20 cellular contexts compared by ENCODE assay signal in genomic region chr9:134295746-134296250, GRCh38. TPM values are rescaled to one million over a fixed set of nuclear protein-coding genes. Genes with fewer than 3 reads are reported as not detected.
DNase-seq lines count a peak whose midpoint lies in the region; ATAC-seq, FAIRE-seq and TF ChIP-seq lines count a peak whose summit lies in the region.
"Had no signal": no experiment of that assay in that cellular context is flagged by ENCODE, and none has a peak within 500 bp of the region (broad histone marks: within the 10 kb centered on the region; RNA-seq: fewer than 3 reads in every experiment).

No MANE protein-coding gene starts in this region.

- TF ChIP-seq POLR2A in HepG2 (IDR thresholded peaks at IDR 0.05; ENCODE audit: insufficient read depth in 1 of 2, low read depth in 2 of 2, low read length in 2 of 2): no peak
- no peak for TF ChIP-seq POLR2A in spleen (IDR thresholded peaks at IDR 0.05)

- TF ChIP-seq CTCF in CD14-positive monocyte (IDR thresholded peaks at IDR 0.05) (no peak), HepG2 (CRISPR knock-in tag; IDR thresholded peaks at IDR 0.05) (no peak), spleen (IDR thresholded peaks at IDR 0.05 in 8 of 11, conservative IDR thresholded peaks at IDR 0.05 in 3 of 11) (no peak)

- no peaks in the 10 kb centered on the region for H3K79me2 ChIP-seq in HepG2 (ENCODE audit: insufficient read depth, low read length)

- H3K36me3 ChIP-seq in HepG2 (replicated peaks in 1 of 2; ENCODE audit: control insufficient read depth in 1 of 2, insufficient read depth in 2 of 2, low read length in 2 of 2) (no peaks in the 10 kb centered on the region), spleen (no peaks in the 10 kb centered on the region)
- H3K36me3 ChIP-seq: Peyer's patch had no signal

- DNase-seq in CD14-positive monocyte (ENCODE audit: low spot score) (peak; percentile 31), HepG2 (ENCODE audit: low spot score) (no peak), spleen (peak; percentile 55), EL (no peak), occipital lobe (lab: John Stamatoyannopoulos, UW) (no peak)
- no peak for DNase-seq in central memory CD8-positive, alpha-beta T cell (ENCODE audit: low spot score in 2 of 2)
- DNase-seq: ACHN; Caco-2; CD4-positive, alpha-beta T cell; GOT3; MV-4-11; NCI-H1694 treated with DMSO at 0.1 percent for 48 hours; NCI-H510A; NCI-H748 treated with DMSO at 0.1 percent for 48 hours; NK-92 treated with Interleukin-12 subunit alpha and Interleukin-12 subunit beta, amount 100 ng/mL, for 24 hours; Peyer's patch had no signal

- TF ChIP-seq EP300 in HepG2 (IDR thresholded peaks at IDR 0.05; ENCODE audit: low read depth in 2 of 2, low read length in 2 of 2): no peak
- no peak for TF ChIP-seq EP300 in HepG2 (CRISPR knock-in tag; IDR thresholded peaks at IDR 0.05; ENCODE audit: borderline replicate concordance)

- peaks cover 0 to 3% (median 0%) of the 10 kb centered on the region in 7 donors for H3K9me3 Mint-ChIP-seq in CD14-positive monocyte
- H3K9me3 Mint-ChIP-seq in central memory CD8-positive, alpha-beta T cell: no peaks in the 10 kb centered on the region
- H3K9me3 Mint-ChIP-seq: CD4-positive, alpha-beta T cell had no signal

- peaks cover 18 to 32% (median 20%) of the 10 kb centered on the region in 3 donors for H3K27me3 Mint-ChIP-seq in CD14-positive monocyte (ENCODE audit: low read depth in 3 of 3)
- H3K27me3 Mint-ChIP-seq in central memory CD8-positive, alpha-beta T cell: peaks cover 25% of the 10 kb centered on the region
- H3K27me3 Mint-ChIP-seq: CD4-positive, alpha-beta T cell had no signal

- no peak overlapping the region for H3K4me2 ChIP-seq in HepG2 (ENCODE audit: low read depth, low read length)
- H3K4me2 ChIP-seq: KMS-11, SK-N-SH had no signal

- no peak for TF ChIP-seq RAD21 in HepG2 (CRISPR knock-in tag; IDR thresholded peaks at IDR 0.05)

- intact Hi-C loops in CD14-positive monocyte (cut with micrococcal nuclease): no loop called here
- intact Hi-C loops in HepG2 (cut with micrococcal nuclease; ENCODE audit: unreplicated experiment): no loop called here
- intact Hi-C loops in spleen (cut with DNase I; ENCODE audit: low total_unique reads): no loop called here

- H3K4me3 Mint-ChIP-seq in CD14-positive monocyte: no peak overlapping the region
- no peak overlapping the region for H3K4me3 Mint-ChIP-seq in central memory CD8-positive, alpha-beta T cell
- H3K4me3 Mint-ChIP-seq: CD4-positive, alpha-beta T cell had no signal

- POLR2A ChIA-PET in HepG2 (lab: Yijun Ruan, JAX): no interaction called here

- in situ Hi-C loops in HepG2 (cut with HindIII; ENCODE audit: extremely low pct_ligation_motif_present, low pct_unique_long_range_greater_than_20kb): no loop called here

- ATAC-seq in central memory CD8-positive, alpha-beta T cell (replicated peaks; ENCODE audit: extremely low read depth, poor library complexity, severe bottlenecking): no peak
- ATAC-seq in HepG2: no peak
- ATAC-seq in HG02884 (IDR thresholded peaks at IDR 0.05; ENCODE audit: unreplicated experiment): no peak
- ATAC-seq: GM12878 had no signal

- no peak for FAIRE-seq in HepG2 (lab: Jason Lieb, UNC)
- FAIRE-seq: GM12878 had no signal

- no peak overlapping the region for H3K27ac Mint-ChIP-seq in CD14-positive monocyte
- H3K27ac Mint-ChIP-seq in central memory CD8-positive, alpha-beta T cell (ENCODE audit: low read depth): peak overlapping the region; percentile 61
- H3K27ac Mint-ChIP-seq: CD4-positive, alpha-beta T cell had no signal

- H2AFZ ChIP-seq in HepG2 (ENCODE audit: low read length): no peak overlapping the region

- H3K4me3 ChIP-seq in HepG2 (replicated peaks in 1 of 3; ENCODE audit: insufficient read depth in 1 of 3, low read depth in 2 of 3, low read length in 3 of 3): no peak overlapping the region
- no peak overlapping the region for H3K4me3 ChIP-seq in spleen
- H3K4me3 ChIP-seq: GM12878, Peyer's patch had no signal

- H3K9me3 ChIP-seq in HepG2 (ENCODE audit: low read length) (no peaks in the 10 kb centered on the region), spleen (no peaks in the 10 kb centered on the region)
- H3K9me3 ChIP-seq: Caco-2, Peyer's patch, SK-N-SH had no signal

- CTCF ChIA-PET in HepG2 (lab: Yijun Ruan, JAX; ENCODE audit: low intra/inter-chr PET ratio, low total read pairs): no interaction called here

- H4K20me1 ChIP-seq in HepG2 (ENCODE audit: insufficient read depth, low read length): no peaks in the 10 kb centered on the region

- WGBS in HepG2 (ENCODE audit: low lambda C conversion rate): 57% methylated on average over 10 of the region's 12 CpGs
- 86 to 95% (median 90%) methylated on average over 12 of the region's 12 CpGs for WGBS in spleen, 5 donors

- H3K27me3 ChIP-seq in HepG2 (ENCODE audit: control insufficient read depth in 1 of 2, insufficient read depth in 2 of 2, low read length in 2 of 2): peaks cover 11 to 67% of the 10 kb centered on the region in 2 experiments
- peaks cover 0 to 29% (median 0%) of the 10 kb centered on the region in 7 donors for H3K27me3 ChIP-seq in spleen (replicated peaks in 1 of 7)
- H3K27me3 ChIP-seq: Peyer's patch had no signal

- H3K36me3 Mint-ChIP-seq in CD14-positive monocyte: no peaks in the 10 kb centered on the region
- peaks cover 4% of the 10 kb centered on the region for H3K36me3 Mint-ChIP-seq in central memory CD8-positive, alpha-beta T cell (ENCODE audit: insufficient read depth)

- H3K4me1 ChIP-seq in HepG2 (ENCODE audit: insufficient read depth, low read length): peaks cover 53% of the 10 kb centered on the region
- peaks cover 6 to 20% (median 13%) of the 10 kb centered on the region in 6 donors for H3K4me1 ChIP-seq in spleen

- BruUV-seq in HepG2 (replicated peaks; lab: Mats Ljungman, UMichigan): no TSS peak

- H3K9ac ChIP-seq in HepG2 (ENCODE audit: insufficient read depth, low read depth, low read length): no peak overlapping the region
- H3K9ac ChIP-seq: KMS-11, SK-N-SH had no signal

- H3K4me1 Mint-ChIP-seq in CD14-positive monocyte: peaks cover 18% of the 10 kb centered on the region
- peaks cover 18% of the 10 kb centered on the region for H3K4me1 Mint-ChIP-seq in central memory CD8-positive, alpha-beta T cell

- H3K27ac ChIP-seq in HepG2 (ENCODE audit: extremely low read length, insufficient read depth, low read length) (no peak overlapping the region), spleen (no peak overlapping the region)
- H3K27ac ChIP-seq: KMS-11, Peyer's patch had no signal

TF ChIP-seq in HepG2, 621 proteins besides CTCF, POLR2A, EP300 and RAD21:
- TF ChIP-seq ZNF619 (CRISPR knock-in tag; IDR thresholded peaks at IDR 0.05): no peak
- TF ChIP-seq GABPA (IDR thresholded peaks at IDR 0.05; ENCODE audit: low read depth, low read length): 0 out of 2 replicates have a peak, but pooled peaks have one; percentile 6
- no peak for TF ChIP-seq GABPA (CRISPR knock-in tag; IDR thresholded peaks at IDR 0.05; ENCODE audit: low read depth)

RNA-seq across cellular contexts. Expression of gene RXRA, which starts 30.5 kb away (rescaled TPM):
- polyA plus RNA-seq in CD14-positive monocyte (10 to 100 TPM; 15.8 to 23.2 TPM), HepG2 (2011; rRNA removed) (18.9 and 23.8 TPM in 2 replicates), spleen (10 to 100 TPM; 10.9 to 40.4 (median 11.9) TPM)
- total RNA-seq in HepG2 (2016; rRNA removed; fragmentation: Illumina TruSeq; extraction: Trizol) (19.2 and 29.2 TPM in 2 replicates), spleen (100 to 1,000 TPM in 2 of 7 donors, 10 to 100 TPM in 5; 67.7 to 116 (median 95.6) TPM), occipital lobe (6.6 TPM)
- total RNA-seq in HepG2 (2016; cell fraction: cytosol; rRNA removed; fragmentation: Illumina TruSeq; extraction: Trizol; ENCODE audit: low read depth): 24.1 and 24.5 TPM in 2 replicates
- total RNA-seq in HepG2 (2016; cell fraction: insoluble cytoplasmic fraction; rRNA removed; fragmentation: Illumina TruSeq; extraction: Trizol): 16.2 and 29.2 TPM in 2 replicates
- total RNA-seq in HepG2 (2016; cell fraction: membrane; rRNA removed; fragmentation: Illumina TruSeq; extraction: Trizol): 50.6 and 51.0 TPM in 2 replicates
- total RNA-seq in HepG2 (2016; cell fraction: nucleus; rRNA removed; fragmentation: Illumina TruSeq; extraction: Trizol): 14.5 and 14.9 TPM in 2 replicates
- polyA plus RNA-seq in HepG2 (2011; cell fraction: cytosol; rRNA removed): 20.3 and 28.6 TPM in 2 replicates
- polyA plus RNA-seq in HepG2 (2011; cell fraction: nucleus; rRNA removed): 25.5 and 28.6 TPM in 2 replicates
- 42.6 and 48.4 TPM in 2 replicates for polyA plus RNA-seq in HepG2 (2012)
- polyA plus RNA-seq in HepG2 (2016; cell fraction: cytosol; fragmentation: Illumina TruSeq; extraction: Trizol; ENCODE audit: low read depth): 68.3 and 74.3 TPM in 2 replicates
- 28.2 and 39.1 TPM in 2 replicates for polyA plus RNA-seq in HepG2 (2016; cell fraction: insoluble cytoplasmic fraction; fragmentation: Illumina TruSeq; extraction: Trizol; ENCODE audit: low read depth)
- polyA plus RNA-seq in HepG2 (2016; cell fraction: membrane; fragmentation: Illumina TruSeq; extraction: Trizol; ENCODE audit: low read depth): 81.0 and 95.6 TPM in 2 replicates
- 27.8 and 30.7 TPM in 2 replicates for polyA plus RNA-seq in HepG2 (2016; cell fraction: nucleus; fragmentation: Illumina TruSeq; extraction: Trizol; ENCODE audit: insufficient read depth, low read depth)
- 26.4 and 69.1 TPM in 2 replicates for polyA minus RNA-seq in HepG2 (2011; rRNA and poly(A)+ RNA removed; ENCODE audit: low replicate concordance)
- 27.2 and 30.5 TPM in 2 replicates for polyA minus RNA-seq in HepG2 (2011; cell fraction: cytosol; rRNA and poly(A)+ RNA removed)
- polyA minus RNA-seq in HepG2 (2011; cell fraction: nucleus; rRNA and poly(A)+ RNA removed): 13.6 and 15.8 TPM in 2 replicates

Comparison
In these comparisons a context has a peak if more than half of its experiments do, and no peak if none do; other contexts are left out.
1. DNase-seq: peak in CD14-positive monocyte (single experiment) and spleen (single experiment); none in central memory CD8-positive, alpha-beta T cell (0 of 2), HepG2 (single experiment), EL (single experiment) and occipital lobe (single experiment).